ENCODE assay signal across 8 cellular contexts in the genomic region with DNA sequence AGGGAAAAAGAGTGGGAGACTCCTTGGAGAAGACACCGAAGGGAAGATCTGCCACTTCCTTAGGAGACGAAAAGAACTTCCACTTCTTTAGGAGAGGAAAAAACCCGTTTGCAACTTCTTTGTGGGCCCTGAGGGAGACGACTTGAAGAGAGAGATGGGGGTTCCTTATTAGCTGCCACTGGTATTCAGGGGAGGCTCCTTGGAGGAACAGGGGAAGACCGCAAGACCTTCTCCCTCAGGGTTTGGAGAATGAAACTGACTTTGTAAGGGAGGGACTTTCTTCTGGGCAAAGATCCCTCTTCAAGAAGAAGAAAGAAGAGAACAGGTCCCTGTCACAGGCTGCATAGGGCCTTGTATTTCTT. TPM values are rescaled to one million over a fixed set of nuclear protein-coding genes. Genes with fewer than 3 reads are reported as not detected.
DNase-seq lines count a peak whose midpoint lies in the region; ATAC-seq and TF ChIP-seq lines count a peak whose summit lies in the region.

No MANE protein-coding gene starts in this region.

- peaks cover 11% of the 10 kb centered on the region; the same call in 1 of the 2 replicates for H3K4me1 ChIP-seq in HEK293 (ENCODE audit: control insufficient read depth, insufficient read depth, low read length)
- H3K4me1 ChIP-seq in right cardiac atrium (ENCODE audit: control insufficient read depth, insufficient read depth, low read length) = peaks cover 6% of the 10 kb centered on the region
- H3K4me1 ChIP-seq in smooth muscle cell (ENCODE audit: low read depth) = peaks cover 16% of the 10 kb centered on the region

- CTCF ChIA-PET in HEK293 (lab: Yijun Ruan, JAX) = interaction anchor here (1.1 to 1.6 kb wide), 2 partner anchors 11 to 244 kb away, joined by 5 to 9 read pairs; no protein-coding TSS in a partner anchor

- H3K27ac ChIP-seq in HEK293 (ENCODE audit: extremely low read depth, low read depth, low read length) (peak overlapping the region; percentile 91), right cardiac atrium (ENCODE audit: low read length) (peak overlapping the region; percentile 89), smooth muscle cell (ENCODE audit: low read depth) (peak overlapping the region; percentile 91)

- H3K36me3 ChIP-seq in HEK293 (ENCODE audit: control insufficient read depth in 2 of 2, insufficient read depth in 1 of 2, low read length in 2 of 2) = peaks cover 0 to 9% of the 10 kb centered on the region in 2 experiments; a peak in 1 of 3 replicates
- no peaks in the 10 kb centered on the region for H3K36me3 ChIP-seq in smooth muscle cell (ENCODE audit: low read depth)

- POLR2A ChIA-PET in HEK293 (lab: Yijun Ruan, JAX) = interaction anchor here (1.6 to 1.9 kb wide), 2 partner anchors 34 to 41 kb away, joined by 8 read pairs; partner anchors contain the start of genes B9D2 and DMAC2

- TF ChIP-seq CTCF in HEK293 (tag by site-specific recombination; IDR thresholded peaks at IDR 0.05) = no peak
- no peak for TF ChIP-seq CTCF in WI38 (IDR thresholded peaks at IDR 0.05; ENCODE audit: low read depth, low read length)
- TF ChIP-seq CTCF in smooth muscle cell (IDR thresholded peaks at IDR 0.05; ENCODE audit: borderline replicate concordance, insufficient read depth, poor library complexity, severe bottlenecking) = no peak

- no peaks in the 10 kb centered on the region for H3K9me3 ChIP-seq in HEK293 (ENCODE audit: control insufficient read depth, insufficient read depth, low read depth, low read length)
- no peaks in the 10 kb centered on the region for H3K9me3 ChIP-seq in right cardiac atrium (ENCODE audit: control insufficient read depth, low read length)
- H3K9me3 ChIP-seq in smooth muscle cell (replicated peaks; ENCODE audit: low read depth) = no peaks in the 10 kb centered on the region

- DNase-seq in right cardiac atrium = no peak
- DNase-seq in smooth muscle cell (lab: John Stamatoyannopoulos, UW; ENCODE audit: unreplicated experiment) = no peak
- no peak for DNase-seq in hypothalamus (lab: John Stamatoyannopoulos, UW)
- DNase-seq in stimulated activated CD4-positive, alpha-beta T cell treated with anti-CD3 and anti-CD28 coated beads, Interleukin-4, amount 100 ng/mL, for 4 hours = no peak
- DNase-seq in stimulated activated naive CD4-positive, alpha-beta T cell treated with Interleukin-2 at 50 U/mL for 16 hours (lab: John Stamatoyannopoulos, UW) = no peak

- peak overlapping the region; percentile 79 for H2AFZ ChIP-seq in smooth muscle cell (ENCODE audit: low read depth)

- under 1% methylated on average over 5 of the region's 5 CpGs for WGBS in right cardiac atrium
- WGBS in smooth muscle cell (ENCODE audit: low lambda C conversion rate) = 2% methylated on average over 5 of the region's 5 CpGs

- peak overlapping the region; percentile 96 for H3K9ac ChIP-seq in smooth muscle cell (ENCODE audit: low read depth)

- H3F3A ChIP-seq in smooth muscle cell (ENCODE audit: low read depth) = no peaks in the 10 kb centered on the region

- intact Hi-C loops in right cardiac atrium (cut with DNase I) = no loop called here

- H4K20me1 ChIP-seq in smooth muscle cell (ENCODE audit: low read depth) = no peaks in the 10 kb centered on the region

- ATAC-seq in right cardiac atrium (no peak), HG02623 (IDR thresholded peaks at IDR 0.05; ENCODE audit: unreplicated experiment) (no peak)

- H3K27me3 ChIP-seq in right cardiac atrium (ENCODE audit: control insufficient read depth, insufficient read depth) (no peaks in the 10 kb centered on the region), smooth muscle cell (ENCODE audit: low read depth) (no peaks in the 10 kb centered on the region)

- H3K79me2 ChIP-seq in smooth muscle cell (ENCODE audit: low read depth) = peaks cover 21% of the 10 kb centered on the region

- H3K4me2 ChIP-seq in smooth muscle cell = peak overlapping the region; percentile 97

- H3K4me3 ChIP-seq in HEK293 (ENCODE audit: low read depth, low read length) (peak overlapping the region; percentile 79), WI38 (ENCODE audit: low read depth, low read length) (peak overlapping the region; percentile 100), right cardiac atrium (ENCODE audit: low read length) (peak overlapping the region; percentile 98), smooth muscle cell (peak overlapping the region; percentile 83)

TF ChIP-seq in HEK293, 187 proteins besides CTCF, POLR2A, EP300 and RAD21:
- TF ChIP-seq ZNF132 (tag by site-specific recombination; IDR thresholded peaks at IDR 0.05; ENCODE audit: borderline replicate concordance) (no peak), RBAK (tag by site-specific recombination; IDR thresholded peaks at IDR 0.05) (0 out of 2 replicates have a peak, but pooled peaks have one; percentile 7), ZNF16 (tag by site-specific recombination; IDR thresholded peaks at IDR 0.05; ENCODE audit: low read depth) (no peak)

RNA-seq across cellular contexts. Expression of gene BCKDHA, which starts 0.4 kb away (rescaled TPM):
- total RNA-seq in right cardiac atrium = 10 to 100 TPM; 21.0 to 36.1 (median 33.0) TPM
- 50.4 TPM for polyA plus RNA-seq in right cardiac atrium
- 24.6 and 30.3 TPM in 2 replicates for total RNA-seq in smooth muscle cell
- polyA plus RNA-seq in smooth muscle cell = 47.9 and 53.9 TPM in 2 replicates

RNA-seq across cellular contexts. Expression of gene EXOSC5, which starts 0.9 kb away (rescaled TPM):
- total RNA-seq in right cardiac atrium (10 to 100 TPM in 2 of 4 donors, 1 to 10 TPM in 2; 8.6 to 12.6 (median 10.8) TPM), smooth muscle cell (5.4 and 5.6 TPM in 2 replicates)
- polyA plus RNA-seq in right cardiac atrium (12.2 TPM), smooth muscle cell (19.5 and 22.1 TPM in 2 replicates)

RNA-seq across cellular contexts. Expression of gene TMEM91, which starts 21.7 kb away (rescaled TPM):
- total RNA-seq in right cardiac atrium = 1 to 10 TPM; 4.6 to 6.7 (median 5.8) TPM
- 8.5 TPM for polyA plus RNA-seq in right cardiac atrium
- total RNA-seq in smooth muscle cell = 11.0 and 19.2 TPM in 2 replicates
- 24.3 and 25.6 TPM in 2 replicates for polyA plus RNA-seq in smooth muscle cell

RNA-seq across cellular contexts. Expression of gene B3GNT8, which starts 29.2 kb away (rescaled TPM):
- total RNA-seq in right cardiac atrium (1 to 10 TPM; 2.0 to 3.6 (median 3.1) TPM), smooth muscle cell (0.85 TPM in 2 replicates)
- polyA plus RNA-seq in right cardiac atrium (3.4 TPM), smooth muscle cell (1.7 and 3.0 TPM in 2 replicates)

RNA-seq across cellular contexts. Expression of gene B9D2, which starts 34.1 kb away (rescaled TPM):
- total RNA-seq in right cardiac atrium (1 to 10 TPM; 3.3 to 3.8 (median 3.5) TPM), smooth muscle cell (1.6 and 2.1 TPM in 2 replicates)
- polyA plus RNA-seq in right cardiac atrium (5.1 TPM), smooth muscle cell (12.2 and 13.9 TPM in 2 replicates)
